ENCODE assay signal across 11 cellular contexts in genomic region chr13:100550433-100550832, GRCh38. TPM values are rescaled to one million over a fixed set of nuclear protein-coding genes. Genes with fewer than 3 reads are reported as not detected.
DNase-seq lines count a peak whose midpoint lies in the region; ATAC-seq and TF ChIP-seq lines count a peak whose summit lies in the region.
"Had no signal": no experiment of that assay in that cellular context is flagged by ENCODE, and none has a peak within 500 bp of the region (broad histone marks: within the 10 kb centered on the region; RNA-seq: fewer than 3 reads in every experiment).

No MANE protein-coding gene starts in this region.

- H3K4me1 Mint-ChIP-seq in activated CD4-positive, alpha-beta memory T cell treated with anti-CD3 and anti-CD28 coated beads for 36 hours (ENCODE audit: low read depth), result no peaks in the 10 kb centered on the region

- H3K27me3 ChIP-seq in BJ (ENCODE audit: control insufficient read depth, insufficient read depth, low read length), result no peaks in the 10 kb centered on the region

- peak overlapping the region; percentile 22 for H3K4me3 ChIP-seq in BJ (ENCODE audit: low read depth, low read length)
- H3K4me3 ChIP-seq: lower lobe of right lung had no signal

- TF ChIP-seq CTCF in BJ (IDR thresholded peaks at IDR 0.05; ENCODE audit: insufficient read depth, low read depth, low read length), result no peak

- POLR2A ChIA-PET in BJ (lab: Charles Lee), result no interaction called here
- POLR2A ChIA-PET in activated CD4-positive, alpha-beta memory T cell treated with anti-CD3 and anti-CD28 coated beads for 36 hours (lab: Charles Lee), result no interaction called here

- H3K4me3 Mint-ChIP-seq in activated CD4-positive, alpha-beta memory T cell treated with anti-CD3 and anti-CD28 coated beads for 36 hours, result no peak overlapping the region
- H3K4me3 Mint-ChIP-seq: dendritic cell treated with granulocyte-macrophage colony-stimulating factor and Interleukin-4, amounts not matched to agents 40 ng/mL and 50 ng/mL, for 4 days had no signal

- intact Hi-C loops in left ventricle myocardium superior (cut with micrococcal nuclease), result no loop called here
- intact Hi-C loops in activated CD4-positive, alpha-beta memory T cell treated with anti-CD3 and anti-CD28 coated beads for 36 hours (cut with micrococcal nuclease), result no loop called here

- no peaks in the 10 kb centered on the region for H3K9me3 Mint-ChIP-seq in activated CD4-positive, alpha-beta memory T cell treated with anti-CD3 and anti-CD28 coated beads for 36 hours
- H3K9me3 Mint-ChIP-seq: dendritic cell treated with granulocyte-macrophage colony-stimulating factor and Interleukin-4, amounts not matched to agents 40 ng/mL and 50 ng/mL, for 4 days had no signal

- no peak overlapping the region for H3K27ac Mint-ChIP-seq in activated CD4-positive, alpha-beta memory T cell treated with anti-CD3 and anti-CD28 coated beads for 36 hours
- H3K27ac Mint-ChIP-seq: dendritic cell treated with granulocyte-macrophage colony-stimulating factor and Interleukin-4, amounts not matched to agents 40 ng/mL and 50 ng/mL, for 4 days had no signal

- no peaks in the 10 kb centered on the region for H3K27me3 Mint-ChIP-seq in activated CD4-positive, alpha-beta memory T cell treated with anti-CD3 and anti-CD28 coated beads for 36 hours
- H3K27me3 Mint-ChIP-seq: dendritic cell treated with granulocyte-macrophage colony-stimulating factor and Interleukin-4, amounts not matched to agents 40 ng/mL and 50 ng/mL, for 4 days had no signal

- ATAC-seq in left ventricle myocardium superior (peak; percentile 94), left lobe of liver (no peak)

- CTCF ChIA-PET in BJ (lab: Yijun Ruan, JAX), result interaction anchor here (1.0 to 1.5 kb wide), 2 partner anchors 9 to 14 kb away, joined by 3 read pairs; no protein-coding TSS in a partner anchor
- CTCF ChIA-PET in activated CD4-positive, alpha-beta memory T cell treated with anti-CD3 and anti-CD28 coated beads for 36 hours (lab: Charles Lee), result no interaction called here

- H3K36me3 ChIP-seq in BJ (ENCODE audit: control insufficient read depth, insufficient read depth, low read length), result no peaks in the 10 kb centered on the region
- H3K36me3 ChIP-seq: lower lobe of right lung had no signal

- DNase-seq in BJ (ENCODE audit: low read depth) (peak; percentile 69), astrocyte of the hippocampus (ENCODE audit: low read depth, low spot score) (peak; percentile 81), left ventricle myocardium superior (peak; percentile 51), retina (peak; percentile 58), NK-92 (lab: John Stamatoyannopoulos, UW; ENCODE audit: unreplicated experiment) (no peak), 8988T (no peak), left lobe of liver (ENCODE audit: low spot score) (no peak)
- no peak for DNase-seq in activated CD4-positive, alpha-beta memory T cell treated with anti-CD3 and anti-CD28 coated beads for 36 hours
- DNase-seq: GOT3, lower lobe of right lung had no signal

- H3K36me3 Mint-ChIP-seq in activated CD4-positive, alpha-beta memory T cell treated with anti-CD3 and anti-CD28 coated beads for 36 hours, result no peaks in the 10 kb centered on the region

RNA-seq across cellular contexts. Expression of gene GGACT, which starts 38.2 kb away (rescaled TPM):
- 7.0 and 8.5 TPM in 2 replicates for polyA plus RNA-seq in BJ (2011; rRNA removed)
- 0.93 and 1.0 TPM in 2 replicates for polyA minus RNA-seq in BJ (2011; rRNA and poly(A)+ RNA removed)
- 1.4 TPM for total RNA-seq in left ventricle myocardium superior
- 9.6 TPM for total RNA-seq in left lobe of liver
- 1 to 10 TPM; 5.8 to 7.0 TPM for total RNA-seq in activated CD4-positive, alpha-beta memory T cell treated with anti-CD3 and anti-CD28 coated beads for 36 hours

Comparison
In these comparisons a context has a peak if more than half of its experiments do, and no peak if none do; other contexts are left out.
1. DNase-seq: peak in BJ (single experiment), astrocyte of the hippocampus (single experiment), left ventricle myocardium superior (single experiment) and retina (single experiment); none in NK-92 (single experiment), 8988T (single experiment), left lobe of liver (single experiment) and activated CD4-positive, alpha-beta memory T cell treated with anti-CD3 and anti-CD28 coated beads for 36 hours (single experiment).